Comparison of ENCODE assay signal across 2 cellular contexts in the genomic region with DNA sequence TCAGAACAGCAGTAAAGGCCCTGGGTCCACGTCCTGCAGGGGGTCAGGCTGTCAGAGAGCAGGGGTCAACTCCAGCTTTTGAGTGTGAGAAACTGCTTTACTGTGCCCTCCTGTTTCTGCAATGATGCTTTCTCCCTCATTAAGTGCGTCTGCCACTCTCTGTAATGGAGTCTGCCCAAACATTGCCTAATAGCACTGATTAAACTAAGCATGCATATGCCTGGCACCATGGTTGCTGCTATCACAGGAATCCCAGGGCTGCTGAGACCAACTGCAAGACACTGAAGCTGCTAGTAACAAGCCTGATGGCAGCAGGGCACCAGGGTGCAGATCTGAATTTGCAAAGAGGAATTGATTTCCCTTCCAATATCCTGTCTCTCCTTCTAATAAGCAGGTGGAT.
TF ChIP-seq lines count a peak whose summit lies in the region.

No MANE protein-coding gene starts in this region.

TF ChIP-seq in SK-N-SH, 30 proteins besides CTCF, POLR2A, EP300 and RAD21 (continued from another document):
- TF ChIP-seq, protein P1, sequence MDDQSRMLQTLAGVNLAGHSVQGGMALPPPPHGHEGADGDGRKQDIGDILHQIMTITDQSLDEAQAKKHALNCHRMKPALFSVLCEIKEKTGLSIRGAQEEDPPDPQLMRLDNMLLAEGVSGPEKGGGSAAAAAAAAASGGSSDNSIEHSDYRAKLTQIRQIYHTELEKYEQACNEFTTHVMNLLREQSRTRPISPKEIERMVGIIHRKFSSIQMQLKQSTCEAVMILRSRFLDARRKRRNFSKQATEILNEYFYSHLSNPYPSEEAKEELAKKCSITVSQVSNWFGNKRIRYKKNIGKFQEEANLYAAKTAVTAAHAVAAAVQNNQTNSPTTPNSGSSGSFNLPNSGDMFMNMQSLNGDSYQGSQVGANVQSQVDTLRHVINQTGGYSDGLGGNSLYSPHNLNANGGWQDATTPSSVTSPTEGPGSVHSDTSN (IDR thresholded peaks at IDR 0.05), result no peak
- TF ChIP-seq IRF3 (IDR thresholded peaks at IDR 0.05; ENCODE audit: low read depth, low read length) (no peak), RFX5 (IDR thresholded peaks at IDR 0.05; ENCODE audit: low read length) (no peak), TAF1 (IDR thresholded peaks at IDR 0.05; ENCODE audit: borderline replicate concordance, low read depth, low read length) (no peak), JUND (IDR thresholded peaks at IDR 0.05) (no peak), TCF12 (IDR thresholded peaks at IDR 0.05) (no peak)
TF ChIP-seq in SK-N-SH: peak in this region for 0.

TF ChIP-seq in SK-N-SH treated with all-trans-retinoic acid at 6 μM for 48 hours, 23 proteins besides CTCF, POLR2A, EP300 and RAD21 (continued from another document):
- no peak for TF ChIP-seq POU6F1 (CRISPR knock-in tag; IDR thresholded peaks at IDR 0.05; ENCODE audit: borderline replicate concordance, low read depth)
- TF ChIP-seq TCF4 (CRISPR knock-in tag; IDR thresholded peaks at IDR 0.05; ENCODE audit: borderline replicate concordance), result no peak
- TF ChIP-seq ZFP3 (CRISPR knock-in tag; IDR thresholded peaks at IDR 0.05), result no peak
- TF ChIP-seq ZNF565 (CRISPR knock-in tag; conservative IDR thresholded peaks at IDR 0.05; ENCODE audit: low read depth), result no peak
- TF ChIP-seq PPARA (CRISPR knock-in tag; IDR thresholded peaks at IDR 0.05; ENCODE audit: borderline replicate concordance), result no peak
- TF ChIP-seq RARB (CRISPR knock-in tag; IDR thresholded peaks at IDR 0.05), result no peak
- no peak for TF ChIP-seq OSR1 (CRISPR knock-in tag; IDR thresholded peaks at IDR 0.05)
- no peak for TF ChIP-seq ZC3H10 (CRISPR knock-in tag; IDR thresholded peaks at IDR 0.05)
- TF ChIP-seq, protein P2, sequence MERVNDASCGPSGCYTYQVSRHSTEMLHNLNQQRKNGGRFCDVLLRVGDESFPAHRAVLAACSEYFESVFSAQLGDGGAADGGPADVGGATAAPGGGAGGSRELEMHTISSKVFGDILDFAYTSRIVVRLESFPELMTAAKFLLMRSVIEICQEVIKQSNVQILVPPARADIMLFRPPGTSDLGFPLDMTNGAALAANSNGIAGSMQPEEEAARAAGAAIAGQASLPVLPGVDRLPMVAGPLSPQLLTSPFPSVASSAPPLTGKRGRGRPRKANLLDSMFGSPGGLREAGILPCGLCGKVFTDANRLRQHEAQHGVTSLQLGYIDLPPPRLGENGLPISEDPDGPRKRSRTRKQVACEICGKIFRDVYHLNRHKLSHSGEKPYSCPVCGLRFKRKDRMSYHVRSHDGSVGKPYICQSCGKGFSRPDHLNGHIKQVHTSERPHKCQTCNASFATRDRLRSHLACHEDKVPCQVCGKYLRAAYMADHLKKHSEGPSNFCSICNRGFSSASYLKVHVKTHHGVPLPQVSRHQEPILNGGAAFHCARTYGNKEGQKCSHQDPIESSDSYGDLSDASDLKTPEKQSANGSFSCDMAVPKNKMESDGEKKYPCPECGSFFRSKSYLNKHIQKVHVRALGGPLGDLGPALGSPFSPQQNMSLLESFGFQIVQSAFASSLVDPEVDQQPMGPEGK (CRISPR knock-in tag; IDR thresholded peaks at IDR 0.05; ENCODE audit: borderline replicate concordance), result no peak
